11 cellular contexts compared by ENCODE assay signal in genomic region chr6:45310118-45310788, GRCh38.
A peak's percentile ranks its signal among the peaks of the same experiment; 100 is the strongest.
DNase-seq lines count a peak whose midpoint lies in the region; ATAC-seq and TF ChIP-seq lines count a peak whose summit lies in the region.
"Had no signal": no experiment of that assay in that cellular context is flagged by ENCODE, and none has a peak within 500 bp of the region (broad histone marks: within the 10 kb centered on the region; RNA-seq: fewer than 3 reads in every experiment).

No MANE protein-coding gene starts in this region.

- no peaks in the 10 kb centered on the region for H3K27me3 ChIP-seq in brain microvascular endothelial cell (replicated peaks)
- H3K27me3 ChIP-seq: ascending aorta, BE2C had no signal

- no peaks in the 10 kb centered on the region for H3K27me3 Mint-ChIP-seq in stimulated activated naive CD8-positive, alpha-beta T cell treated with anti-CD3 and anti-CD28 coated beads, Interleukin-15, amount 100 ng/mL, for 72 hours

- no peak overlapping the region for H3K27ac ChIP-seq in brain microvascular endothelial cell
- H3K27ac ChIP-seq: ascending aorta had no signal

- no peak overlapping the region for H3K4me3 ChIP-seq in brain microvascular endothelial cell (ENCODE audit: low read depth, low read length)
- H3K4me3 ChIP-seq: ascending aorta had no signal

- peak overlapping the region; percentile 88 to 95 for H3K27ac Mint-ChIP-seq in stimulated activated naive CD8-positive, alpha-beta T cell treated with anti-CD3 and anti-CD28 coated beads, Interleukin-15, amount 100 ng/mL, for 72 hours

- peak; percentile 8 for DNase-seq in stimulated activated CD4-positive, alpha-beta T cell treated with anti-CD3 and anti-CD28 coated beads, Interleukin-15, amount 100 ng/mL, for 24 hours
- DNase-seq in stimulated activated CD4-positive, alpha-beta T cell treated with anti-CD3 and anti-CD28 coated beads, Interleukin-2, amount 100 ng/mL, for 24 hours: no peak
- DNase-seq in T-helper 22 cell (ENCODE audit: low read depth) (peak; percentile 4), brain microvascular endothelial cell (no peak), D341Med (ENCODE audit: low spot score) (no peak), NCI-H446 (lab: John Stamatoyannopoulos, UW) (no peak), GM13977 (ENCODE audit: low spot score) (no peak)
- peak; percentile 17 to 38 for DNase-seq in stimulated activated naive CD8-positive, alpha-beta T cell treated with anti-CD3 and anti-CD28 coated beads, Interleukin-15, amount 100 ng/mL, for 72 hours
- DNase-seq: BE2C, NCI-H1436 treated with DMSO at 0.1 percent for 48 hours had no signal

- H3K4me1 Mint-ChIP-seq in stimulated activated naive CD8-positive, alpha-beta T cell treated with anti-CD3 and anti-CD28 coated beads, Interleukin-15, amount 100 ng/mL, for 72 hours: peaks cover 82% of the 10 kb centered on the region

- ATAC-seq in stimulated activated naive CD8-positive, alpha-beta T cell treated with anti-CD3 and anti-CD28 coated beads, Interleukin-15, amount 100 ng/mL, for 72 hours: peak; percentile 78

- H3K36me3 ChIP-seq in brain microvascular endothelial cell (replicated peaks): no peaks in the 10 kb centered on the region
- H3K36me3 ChIP-seq: ascending aorta, BE2C had no signal

- in situ Hi-C loops in brain microvascular endothelial cell (cut with HindIII; ENCODE audit: low pct_ligation_motif_present, low sequenced_read_pairs): no loop called here
- in situ Hi-C loops in GM13977 (cut with MboI; ENCODE audit: low pct_unique_long_range_greater_than_20kb, low sequenced_read_pairs, unreplicated experiment): no loop called here

- peak overlapping the region; percentile 79 to 82 for H3K4me3 Mint-ChIP-seq in stimulated activated naive CD8-positive, alpha-beta T cell treated with anti-CD3 and anti-CD28 coated beads, Interleukin-15, amount 100 ng/mL, for 72 hours

- peaks cover 44 to 63% of the 10 kb centered on the region in 2 donors for H3K9me3 Mint-ChIP-seq in stimulated activated naive CD8-positive, alpha-beta T cell treated with anti-CD3 and anti-CD28 coated beads, Interleukin-15, amount 100 ng/mL, for 72 hours

- TF ChIP-seq CTCF in brain microvascular endothelial cell (IDR thresholded peaks at IDR 0.05; ENCODE audit: low read depth, low read length, missing control alignments) (peak; percentile 15), GM13977 (IDR thresholded peaks at IDR 0.05; ENCODE audit: extremely low read depth, insufficient read depth, missing control alignments) (no peak)

Comparison
In these comparisons a context has a peak if more than half of its experiments do, and no peak if none do; other contexts are left out.
1. DNase-seq: peak in stimulated activated CD4-positive, alpha-beta T cell treated with anti-CD3 and anti-CD28 coated beads, Interleukin-15, amount 100 ng/mL, for 24 hours (single experiment), T-helper 22 cell (single experiment) and stimulated activated naive CD8-positive, alpha-beta T cell treated with anti-CD3 and anti-CD28 coated beads, Interleukin-15, amount 100 ng/mL, for 72 hours (2 of 2); none in stimulated activated CD4-positive, alpha-beta T cell treated with anti-CD3 and anti-CD28 coated beads, Interleukin-2, amount 100 ng/mL, for 24 hours (0 of 2), brain microvascular endothelial cell (single experiment), D341Med (single experiment), NCI-H446 (0 of 2) and GM13977 (single experiment).